8 cellular contexts compared by ENCODE assay signal in genomic region chr15:65133550-65134200, GRCh38. TPM values are rescaled to one million over a fixed set of nuclear protein-coding genes. Genes with fewer than 3 reads are reported as not detected.
DNase-seq lines count a peak whose midpoint lies in the region; ATAC-seq and TF ChIP-seq lines count a peak whose summit lies in the region.

PDCD7 (minus strand) TSS chr15:65133808; CDS start chr15:65133781, 27 bp downstream.

- TF ChIP-seq CTCF in natural killer cell (IDR thresholded peaks at IDR 0.05): no peak

- ATAC-seq in GM21825 (IDR thresholded peaks at IDR 0.05; ENCODE audit: unreplicated experiment) (peak; percentile 88), natural killer cell (peak; percentile 92 to 94 (median 93))
- ATAC-seq in activated T-helper 17 cell treated with anti-CD3 and anti-CD28 coated beads, Interleukin-2, amount 50 U/mL, for 72 hours (replicated peaks): peak; percentile 97

- peaks cover 25% of the 10 kb centered on the region for H3K36me3 Mint-ChIP-seq in activated T-helper 17 cell treated with anti-CD3 and anti-CD28 coated beads, Interleukin-2, amount 50 U/mL, for 72 hours (ENCODE audit: low read depth)
- H3K36me3 Mint-ChIP-seq in natural killer cell: no peaks in the 10 kb centered on the region

- peak within 1 kb of the TSS; percentile 91 for H3K4me3 Mint-ChIP-seq in activated T-helper 17 cell treated with anti-CD3 and anti-CD28 coated beads, Interleukin-2, amount 50 U/mL, for 72 hours
- H3K4me3 Mint-ChIP-seq in natural killer cell: peak within 1 kb of the TSS; percentile 97

- intact Hi-C loops in natural killer cell (cut with micrococcal nuclease): loop anchor here (1.0 to 10.0 kb wide), 2 partner anchors 51 to 163 kb away; partner anchors contain the start of genes CLPX and RNU5A-1

- DNase-seq in DMS79 treated with DMSO at 0.1 percent for 48 hours (lab: John Stamatoyannopoulos, UW): peak; percentile 72
- DNase-seq in LHCN-M2 (ENCODE audit: low read depth): peak; percentile 89
- peak; percentile 98 for DNase-seq in RPMI8226
- DNase-seq in fibroblast of peridontal ligament (ENCODE audit: extremely low read depth): peak; percentile 91
- peak; percentile 79 for DNase-seq in natural killer cell
- DNase-seq in stimulated activated naive CD4-positive, alpha-beta T cell treated with Interleukin-2 at 50 U/mL for 16 hours (lab: John Stamatoyannopoulos, UW): peak; percentile 81

- H3K27ac Mint-ChIP-seq in activated T-helper 17 cell treated with anti-CD3 and anti-CD28 coated beads, Interleukin-2, amount 50 U/mL, for 72 hours: peak within 1 kb of the TSS; percentile 95
- H3K27ac Mint-ChIP-seq in natural killer cell: peak within 1 kb of the TSS; percentile 97

- H3K27me3 Mint-ChIP-seq in activated T-helper 17 cell treated with anti-CD3 and anti-CD28 coated beads, Interleukin-2, amount 50 U/mL, for 72 hours: no peaks in the 10 kb centered on the region
- no peaks in the 10 kb centered on the region for H3K27me3 Mint-ChIP-seq in natural killer cell (ENCODE audit: low read depth in 2 of 2)

- no peaks in the 10 kb centered on the region for H3K9me3 Mint-ChIP-seq in activated T-helper 17 cell treated with anti-CD3 and anti-CD28 coated beads, Interleukin-2, amount 50 U/mL, for 72 hours
- no peaks in the 10 kb centered on the region for H3K9me3 Mint-ChIP-seq in natural killer cell

- peaks cover 13% of the 10 kb centered on the region for H3K4me1 Mint-ChIP-seq in activated T-helper 17 cell treated with anti-CD3 and anti-CD28 coated beads, Interleukin-2, amount 50 U/mL, for 72 hours
- peaks cover 27 to 32% of the 10 kb centered on the region in 2 donors for H3K4me1 Mint-ChIP-seq in natural killer cell

RNA-seq across cellular contexts. Expression of gene PDCD7, which starts in this region (rescaled TPM):
- total RNA-seq in LHCN-M2 (2014; rRNA removed) (15.6 and 18.2 TPM in 2 replicates), natural killer cell (10 to 100 TPM; 19.1 to 33.9 (median 26.7) TPM)
- 8.6 TPM for polyA plus RNA-seq in LHCN-M2 (2012)
- total RNA-seq in activated T-helper 17 cell treated with anti-CD3 and anti-CD28 coated beads, Interleukin-2, amount 50 U/mL, for 72 hours: 10 to 100 TPM; 22.0 to 36.7 TPM

Comparison
In these comparisons a context has a peak if more than half of its experiments do, and no peak if none do; other contexts are left out.
1. Peak in every context shown above with its lines: DNase-seq and ATAC-seq.